Comparison of ENCODE assay signal across 1 cellular context in genomic region chr6:73461537-73462350, GRCh38.
TF ChIP-seq lines count a peak whose summit lies in the region.

Gene MTO1 (plus strand): TSS chr6:73461737. CDS start chr6:73461855, 118 bp downstream.

TF ChIP-seq in K562, 482 proteins besides CTCF, POLR2A, EP300 and RAD21 (continued from another document and continues in another):
- TF ChIP-seq RNF219 (CRISPR knock-in tag; IDR thresholded peaks at IDR 0.05) (no peak), FOXK1 (CRISPR knock-in tag; IDR thresholded peaks at IDR 0.05; ENCODE audit: borderline replicate concordance) (peak; percentile 70; the same call in 1 of the 2 replicates), RBM34 (IDR thresholded peaks at IDR 0.05; ENCODE audit: borderline replicate concordance, insufficient read depth, low read length) (no peak), SMAD1 (IDR thresholded peaks at IDR 0.05; ENCODE audit: low read depth, low read length, partially characterized antibody) (peak; percentile 51), ID3 (CRISPR knock-in tag; IDR thresholded peaks at IDR 0.05) (no peak), ID3 (tag; IDR thresholded peaks at IDR 0.05) (peak; percentile 72; the same call in 1 of the 2 replicates), KDM4B (IDR thresholded peaks at IDR 0.05; ENCODE audit: borderline replicate concordance in 2 of 2, low read depth in 1 of 2) (peak in 1 of 2 experiments; percentile 84; a peak in 1 of 4 replicates), ILK (tag; IDR thresholded peaks at IDR 0.05; ENCODE audit: borderline replicate concordance, low read depth) (no peak), LEF1 (IDR thresholded peaks at IDR 0.05) (peak; percentile 54; the same call in 1 of the 2 replicates), TFAP4 (CRISPR knock-in tag; IDR thresholded peaks at IDR 0.05; ENCODE audit: borderline replicate concordance) (peak; percentile 58; the same call in 1 of the 2 replicates), TAF15 (IDR thresholded peaks at IDR 0.05; ENCODE audit: low read depth, low read length) (no peak), ZNF592 (IDR thresholded peaks at IDR 0.05) (0 out of 2 replicates have a peak, but pooled peaks have one; percentile 29), MBD1 (CRISPR knock-in tag; IDR thresholded peaks at IDR 0.05) (no peak), BRD9 (IDR thresholded peaks at IDR 0.05; ENCODE audit: low read depth, partially characterized antibody) (peak; percentile 91), POLR2G (IDR thresholded peaks at IDR 0.05; ENCODE audit: low read depth, low read length) (peak; percentile 94), TBP (optimal IDR thresholded peaks at IDR 0.05; ENCODE audit: low read depth, low read length) (peak; percentile 93), PHF20 (IDR thresholded peaks at IDR 0.05; ENCODE audit: partially characterized antibody) (peak; percentile 86), PML (IDR thresholded peaks at IDR 0.05; ENCODE audit: low read length) (peak; percentile 71), YY1 (IDR thresholded peaks at IDR 0.05; ENCODE audit: borderline replicate concordance in 1 of 3, control insufficient read depth in 1 of 3, extremely low read depth in 1 of 3, insufficient read depth in 3 of 3, insufficient read length in 1 of 3, insufficient replicate concordance in 2 of 3, low read depth in 1 of 3, low read length in 2 of 3) (peak; percentile 87 to 99 (median 95)), PKNOX1 (IDR thresholded peaks at IDR 0.05) (peak; percentile 83), SIN3B (IDR thresholded peaks at IDR 0.05; ENCODE audit: low read depth) (peak; percentile 94), CSDE1 (IDR thresholded peaks at IDR 0.05) (no peak; a peak in 1 of 4 replicates), RBM25 (IDR thresholded peaks at IDR 0.05; ENCODE audit: low read depth, low read length, severe bottlenecking) (peak; percentile 12), ZBTB40 (IDR thresholded peaks at IDR 0.05) (peak; percentile 30; the same call in 1 of the 2 replicates), ZBTB40 (CRISPR knock-in tag; IDR thresholded peaks at IDR 0.05) (no peak), XRCC5 (IDR thresholded peaks at IDR 0.05; ENCODE audit: low read depth, low read length) (0 out of 2 replicates have a peak, but pooled peaks have one; percentile 46), SMARCE1 (IDR thresholded peaks at IDR 0.05) (peak; percentile 35; the same call in 1 of the 2 replicates), NFE2 (IDR thresholded peaks at IDR 0.05; ENCODE audit: low read depth) (no peak), NFIC (IDR thresholded peaks at IDR 0.05) (peak; percentile 58), GATAD2B (IDR thresholded peaks at IDR 0.05; ENCODE audit: borderline replicate concordance) (no peak), ATF7 (IDR thresholded peaks at IDR 0.05) (peak; percentile 83), STAG1 (CRISPR knock-in tag; IDR thresholded peaks at IDR 0.05; ENCODE audit: borderline replicate concordance) (no peak), ATF3 (IDR thresholded peaks at IDR 0.05) (peak; percentile 86), ATF3 (CRISPR knock-in tag; conservative IDR thresholded peaks at IDR 0.05) (no peak), CREB3L1 (IDR thresholded peaks at IDR 0.05; ENCODE audit: borderline replicate concordance, low read depth) (peak; percentile 47; the same call in 1 of the 2 replicates), NFYB (IDR thresholded peaks at IDR 0.05; ENCODE audit: extremely low read depth, insufficient read length) (peak; percentile 65)
